ENCODE assay signal across 8 cellular contexts in genomic region chr5:35202319-35203111, GRCh38. TPM values are rescaled to one million over a fixed set of nuclear protein-coding genes. Genes with fewer than 3 reads are reported as not detected.
DNase-seq lines count a peak whose midpoint lies in the region; ATAC-seq and TF ChIP-seq lines count a peak whose summit lies in the region.

No MANE protein-coding gene starts in this region.

- H3K4me1 ChIP-seq in breast epithelium (peaks cover 0 to 5% of the 10 kb centered on the region in 2 donors), adipocyte (ENCODE audit: control insufficient read depth, insufficient read depth, low read length) (peaks cover 19% of the 10 kb centered on the region)

- no TSS peak for BruUV-seq in MCF 10A (replicated peaks; lab: Mats Ljungman, UMichigan)

- H3K27ac Mint-ChIP-seq in MCF 10A (ENCODE audit: low read depth, unreplicated experiment) = no peak overlapping the region

- CTCF ChIA-PET in MCF 10A (lab: Yijun Ruan, JAX) = interaction anchor here (0.5 to 1.9 kb wide), 11 partner anchors 11 to 724 kb away, joined by 3 to 5 read pairs (median 3); partner anchors contain the start of gene PRLR

- no peak overlapping the region for H3K4me3 ChIP-seq in breast epithelium
- H3K4me3 ChIP-seq in adipocyte (ENCODE audit: low read length) = no peak overlapping the region

- H3K36me3 ChIP-seq in breast epithelium = no peaks in the 10 kb centered on the region
- no peaks in the 10 kb centered on the region for H3K36me3 ChIP-seq in adipocyte (ENCODE audit: control insufficient read depth, insufficient read depth, low read length, severe bottlenecking)

- TF ChIP-seq CTCF in MCF 10A (IDR thresholded peaks at IDR 0.05; ENCODE audit: unreplicated experiment) (peak; percentile 26), breast epithelium (IDR thresholded peaks at IDR 0.05) (no peak)

- peak; percentile 75 for ATAC-seq in HG02852 (IDR thresholded peaks at IDR 0.05; ENCODE audit: unreplicated experiment)
- ATAC-seq in HG03469 (IDR thresholded peaks at IDR 0.05; ENCODE audit: unreplicated experiment) = no peak

- H3K9me3 ChIP-seq in breast epithelium (no peaks in the 10 kb centered on the region), adipocyte (ENCODE audit: control insufficient read depth, low read length) (no peaks in the 10 kb centered on the region)

- TF ChIP-seq POLR2A in breast epithelium (IDR thresholded peaks at IDR 0.05) = no peak

- no peak overlapping the region for H3K9ac ChIP-seq in adipocyte (ENCODE audit: low read length)

- intact Hi-C loops in MCF 10A (cut with micrococcal nuclease) = loop anchor here (1.0 kb wide), 1 partner anchor 113 kb away; no protein-coding TSS in a partner anchor
- intact Hi-C loops in breast epithelium (cut with DNase I; ENCODE audit: low total_unique reads) = no loop called here

- H3K27me3 ChIP-seq in breast epithelium (no peaks in the 10 kb centered on the region), adipocyte (replicated peaks; ENCODE audit: control insufficient read depth, insufficient read depth, low read length) (no peaks in the 10 kb centered on the region)

- peaks cover 17% of the 10 kb centered on the region for H3K4me1 Mint-ChIP-seq in MCF 10A (ENCODE audit: insufficient read depth, unreplicated experiment)

- peaks cover 14% of the 10 kb centered on the region for H3K27me3 Mint-ChIP-seq in MCF 10A (ENCODE audit: insufficient read depth, unreplicated experiment)

- POLR2A ChIA-PET in MCF 10A (lab: Yijun Ruan, JAX) = interaction anchor here (1.1 kb wide), 1 partner anchor 27 kb away, joined by 3 read pairs; no protein-coding TSS in a partner anchor

- H3K36me3 Mint-ChIP-seq in MCF 10A (ENCODE audit: insufficient read depth, unreplicated experiment) = no peaks in the 10 kb centered on the region

- no peak overlapping the region for H3K27ac ChIP-seq in breast epithelium

- H3K9me3 Mint-ChIP-seq in MCF 10A (ENCODE audit: unreplicated experiment) = no peaks in the 10 kb centered on the region

- peak; percentile 74 for DNase-seq in MCF 10A (ENCODE audit: unreplicated experiment)
- no peak for DNase-seq in breast epithelium (ENCODE audit: low spot score in 2 of 2)
- DNase-seq in NOMO-1 treated with dmso at 0.1 percent for 144 hours (lab: John Stamatoyannopoulos, UW; ENCODE audit: unreplicated experiment) = peak; percentile 19
- peak; percentile 67 for DNase-seq in adipocyte (ENCODE audit: low read depth)
- peak; percentile 70 for DNase-seq in iPS-NIHi7 (ENCODE audit: extremely low spot score)
- DNase-seq in stimulated activated CD8-positive, alpha-beta memory T cell treated with anti-CD3 and anti-CD28 coated beads, Interleukin-4, amount 100 ng/mL, for 48 hours = peak; percentile 59

- no peak overlapping the region for H3K4me3 Mint-ChIP-seq in MCF 10A (ENCODE audit: unreplicated experiment)

RNA-seq across cellular contexts. Expression of gene PRLR, which starts 27.8 kb away (rescaled TPM):
- total RNA-seq in MCF 10A (2022) = 0.16 and 0.44 TPM in 2 replicates
- total RNA-seq in breast epithelium = 10 to 100 TPM in 2 of 3 donors, 1 to 10 TPM in 1; 2.6 to 78.0 (median 28.8) TPM

Comparison
In these comparisons a context has a peak if more than half of its experiments do, and no peak if none do; other contexts are left out.
1. DNase-seq: peak in MCF 10A (single experiment), NOMO-1 treated with dmso at 0.1 percent for 144 hours (single experiment), adipocyte (single experiment), iPS-NIHi7 (single experiment) and stimulated activated CD8-positive, alpha-beta memory T cell treated with anti-CD3 and anti-CD28 coated beads, Interleukin-4, amount 100 ng/mL, for 48 hours (single experiment); none in breast epithelium (0 of 2).